1 cellular context compared by ENCODE assay signal in the genomic region with DNA sequence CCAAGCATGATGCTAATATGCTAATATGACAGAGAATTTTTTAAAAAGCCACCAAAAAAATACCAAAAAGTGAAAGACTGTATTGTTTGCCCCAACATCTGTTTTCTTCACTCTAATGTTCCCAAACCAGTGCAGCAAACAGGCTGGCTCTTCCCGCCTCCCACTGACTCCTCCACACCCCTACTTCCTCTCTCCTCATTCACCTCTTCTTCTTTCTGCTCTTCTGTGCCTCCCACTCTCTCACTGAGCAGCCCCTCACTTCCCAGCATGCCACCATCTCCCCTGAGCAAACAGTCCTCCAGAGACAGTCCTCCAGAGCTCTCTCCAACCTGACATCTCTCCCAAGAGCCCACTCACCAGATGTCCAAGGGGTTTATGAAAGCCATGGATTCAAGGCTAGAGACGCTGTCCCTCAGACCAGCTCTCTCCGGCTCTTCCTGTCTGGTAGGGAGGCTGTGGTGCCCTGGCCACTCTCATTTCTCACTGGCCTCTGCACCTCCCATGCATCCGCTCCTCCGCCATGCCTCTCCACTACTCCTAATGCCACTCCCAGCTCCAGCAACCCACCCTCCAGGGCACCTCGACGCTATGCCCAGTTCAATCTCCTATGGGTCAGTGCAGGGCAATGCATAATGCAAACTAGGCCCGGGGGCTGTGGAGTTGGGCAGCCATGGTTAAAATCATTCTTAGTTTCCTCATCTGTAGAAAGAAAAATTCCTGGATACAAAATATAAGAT.
TF ChIP-seq lines count a peak whose summit lies in the region.

No MANE protein-coding gene starts in this region.

TF ChIP-seq in GM12891, 5 proteins besides CTCF, POLR2A, EP300 and RAD21:
- TF ChIP-seq PAX5 (IDR thresholded peaks at IDR 0.05; ENCODE audit: insufficient read depth, low read length, severe bottlenecking) (no peak), SPI1 (IDR thresholded peaks at IDR 0.05; ENCODE audit: low read depth, low read length) (0 out of 2 replicates have a peak, but pooled peaks have one; percentile 17), POLR2AphosphoS5 (IDR thresholded peaks at IDR 0.05; ENCODE audit: low read depth, low read length) (no peak), TAF1 (IDR thresholded peaks at IDR 0.05; ENCODE audit: low read depth, low read length) (no peak), POU2F2 (IDR thresholded peaks at IDR 0.05; ENCODE audit: low read depth, low read length) (no peak)
